In genomic region chr1:230345139-230345885, GRCh38 we compare ENCODE assay signal across 16 cellular contexts.
DNase-seq lines count a peak whose midpoint lies in the region; ATAC-seq, FAIRE-seq and TF ChIP-seq lines count a peak whose summit lies in the region.
"Had no signal": no experiment of that assay in that cellular context is flagged by ENCODE, and none has a peak within 500 bp of the region (broad histone marks: within the 10 kb centered on the region; RNA-seq: fewer than 3 reads in every experiment).

No MANE protein-coding gene starts in this region.

- DNase-seq in caudate nucleus (lab: John Stamatoyannopoulos, UW) (peak in 38 of 61 donors; percentile 13 to 85 (median 52)), head of caudate nucleus (peak in 37 of 42 donors; percentile 33 to 90 (median 71)), pancreas (peak in 1 of 6 donors; percentile 36), activated gamma-delta T cell treated with Interleukin-2 at 50 U/mL for 16 hours (no peak), NCI-H1092 treated with DMSO at 0.1 percent for 48 hours (lab: John Stamatoyannopoulos, UW) (no peak), NCI-H510A treated with DMSO at 0.1 percent for 48 hours (lab: John Stamatoyannopoulos, UW) (no peak)
- DNase-seq: CD8-positive, alpha-beta memory T cell; DMS 273 treated with DMSO at 0.1 percent for 48 hours; GOT3; NCI-H774; Peyer's patch; SHP77 had no signal

- no peak for FAIRE-seq in pancreas (lab: Jason Lieb, UNC)
- FAIRE-seq: HTR-8/SVneo, K562 had no signal

- intact Hi-C loops in head of caudate nucleus (cut with DNase I) = no loop called here
- intact Hi-C loops in pancreas (cut with DNase I) = no loop called here

- H3K27me3 ChIP-seq in pancreas = no peaks in the 10 kb centered on the region
- H3K27me3 ChIP-seq: BLaER1, Peyer's patch had no signal

- H3K27ac ChIP-seq in caudate nucleus (ENCODE audit: low read depth, low read length) (peak overlapping the region; percentile 95), pancreas (no peak overlapping the region)
- H3K27ac ChIP-seq: BLaER1, Peyer's patch had no signal

- ATAC-seq in pancreas (peak in 3 of 4 donors; percentile 19 to 45 (median 29)), GM19467 (IDR thresholded peaks at IDR 0.05; ENCODE audit: unreplicated experiment) (no peak)
- ATAC-seq: K562 had no signal

- H3K4me1 ChIP-seq in pancreas = peaks cover 8 to 20% (median 12%) of the 10 kb centered on the region in 3 donors
- H3K4me1 ChIP-seq: BLaER1, Peyer's patch had no signal

- TF ChIP-seq CTCF in pancreas (IDR thresholded peaks at IDR 0.05) = no peak

- no peak overlapping the region for H3K4me3 ChIP-seq in pancreas
- H3K4me3 ChIP-seq: BLaER1, K562, Peyer's patch had no signal

- 32 to 40% methylated on average over 7 of the region's 7 CpGs for WGBS in pancreas, 2 donors

- no peaks in the 10 kb centered on the region for H3K9me3 ChIP-seq in pancreas
- H3K9me3 ChIP-seq: BLaER1, Peyer's patch had no signal

- H3K36me3 ChIP-seq in pancreas = no peaks in the 10 kb centered on the region
- H3K36me3 ChIP-seq: BLaER1, Peyer's patch had no signal

Comparison
In these comparisons a context has a peak if more than half of its experiments do, and no peak if none do; other contexts are left out.
1. DNase-seq: peak in caudate nucleus (38 of 61) and head of caudate nucleus (37 of 42); none in activated gamma-delta T cell treated with Interleukin-2 at 50 U/mL for 16 hours (single experiment), NCI-H1092 treated with DMSO at 0.1 percent for 48 hours (single experiment) and NCI-H510A treated with DMSO at 0.1 percent for 48 hours (single experiment).